In the genomic region with DNA sequence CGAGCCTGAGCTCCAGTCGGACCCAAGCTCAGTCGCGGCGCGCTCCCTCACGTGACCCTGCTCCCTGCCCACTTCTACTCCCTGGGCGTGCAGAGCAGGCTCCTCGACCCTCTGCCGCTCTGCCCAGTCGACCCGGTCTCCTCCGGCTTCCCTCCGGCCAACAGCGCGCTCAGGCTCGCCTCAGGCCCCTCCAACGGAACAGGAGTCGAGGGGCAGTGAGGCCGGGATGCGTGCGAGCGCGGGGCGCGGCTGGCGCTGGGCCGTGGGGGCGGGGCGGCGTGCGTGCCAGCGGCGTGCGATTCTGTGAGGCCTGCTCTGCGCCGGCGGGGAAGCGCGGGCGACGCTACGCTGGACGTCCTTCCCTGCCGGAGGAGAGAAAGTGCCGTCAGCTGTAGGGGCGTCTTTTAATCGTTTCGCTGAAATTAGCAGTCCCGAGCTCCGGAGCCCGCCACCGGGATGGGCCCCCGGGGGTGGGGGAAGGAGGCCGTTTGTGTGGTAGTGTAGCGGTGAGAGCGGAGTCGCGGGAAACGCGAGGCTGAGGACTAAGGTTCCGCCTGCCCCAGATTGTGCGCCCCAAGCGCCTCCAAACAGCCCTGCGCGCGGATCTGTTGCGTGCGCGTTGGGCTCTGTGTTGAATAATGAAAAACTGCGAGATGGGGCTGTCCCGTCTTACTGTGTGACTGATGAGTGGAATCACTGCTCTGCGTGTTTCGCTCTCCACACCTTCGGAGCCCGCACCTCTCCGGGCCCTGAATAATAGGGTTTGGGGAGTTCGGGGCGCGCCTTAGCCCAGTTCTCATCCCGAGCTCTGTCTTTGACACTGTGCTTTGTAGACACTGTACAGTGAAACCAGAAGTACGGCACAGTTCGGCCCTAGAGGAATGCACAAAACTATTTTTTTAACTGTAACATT, we compare ENCODE assay signal across 1 cellular context.
TF ChIP-seq lines count a peak whose summit lies in the region.

A gene with protein sequence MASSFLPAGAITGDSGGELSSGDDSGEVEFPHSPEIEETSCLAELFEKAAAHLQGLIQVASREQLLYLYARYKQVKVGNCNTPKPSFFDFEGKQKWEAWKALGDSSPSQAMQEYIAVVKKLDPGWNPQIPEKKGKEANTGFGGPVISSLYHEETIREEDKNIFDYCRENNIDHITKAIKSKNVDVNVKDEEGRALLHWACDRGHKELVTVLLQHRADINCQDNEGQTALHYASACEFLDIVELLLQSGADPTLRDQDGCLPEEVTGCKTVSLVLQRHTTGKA (minus strand): TSS at position 217 of the 913 bp plus-strand sequence. CDS start 311 bp downstream, outside the sequence.

TF ChIP-seq in HepG2, 621 proteins besides CTCF, POLR2A, EP300 and RAD21 (continued from another document and continues in another):
- TF ChIP-seq HMGXB4 (CRISPR knock-in tag; IDR thresholded peaks at IDR 0.05; ENCODE audit: borderline replicate concordance in 1 of 2, low read depth in 1 of 2) (peak; percentile 72 to 97), POLR2AphosphoS2 (IDR thresholded peaks at IDR 0.05; ENCODE audit: low read depth, low read length) (no peak), LBX2 (CRISPR knock-in tag; IDR thresholded peaks at IDR 0.05; ENCODE audit: borderline replicate concordance) (peak; percentile 97; the same call in 1 of the 2 replicates), CEBPZ (IDR thresholded peaks at IDR 0.05; ENCODE audit: low read length) (no peak), ASH2L (IDR thresholded peaks at IDR 0.05; ENCODE audit: insufficient read length, low read depth, low read length) (peak; percentile 97), AHDC1 (CRISPR knock-in tag; IDR thresholded peaks at IDR 0.05; ENCODE audit: borderline replicate concordance) (0 out of 2 replicates have a peak, but pooled peaks have one; percentile 41), ZNF780A (CRISPR knock-in tag; IDR thresholded peaks at IDR 0.05) (peak; percentile 94; the same call in 1 of the 2 replicates), ZNF326 (CRISPR knock-in tag; IDR thresholded peaks at IDR 0.05; ENCODE audit: borderline replicate concordance) (no peak), CEBPB (IDR thresholded peaks at IDR 0.05; ENCODE audit: borderline replicate concordance, low read depth, low read length) (no peak), MIER3 (CRISPR knock-in tag; IDR thresholded peaks at IDR 0.05; ENCODE audit: borderline replicate concordance) (0 out of 2 replicates have a peak, but pooled peaks have one; percentile 11), ZBTB7A (CRISPR knock-in tag; IDR thresholded peaks at IDR 0.05) (0 out of 2 replicates have a peak, but pooled peaks have one; percentile 44), ZNF431 (CRISPR knock-in tag; IDR thresholded peaks at IDR 0.05; ENCODE audit: borderline replicate concordance, low read depth) (peak; percentile 89), FOXO4 (CRISPR knock-in tag; conservative IDR thresholded peaks at IDR 0.05) (no peak), ZBTB8A (CRISPR knock-in tag; IDR thresholded peaks at IDR 0.05; ENCODE audit: borderline replicate concordance, low read depth) (peak; percentile 51; the same call in 1 of the 2 replicates), SAFB2 (CRISPR knock-in tag; IDR thresholded peaks at IDR 0.05; ENCODE audit: borderline replicate concordance, low read depth) (peak; percentile 85; the same call in 1 of the 2 replicates), KLF16 (CRISPR knock-in tag; IDR thresholded peaks at IDR 0.05) (peak; percentile 29 to 92; a peak in 3 of 4 replicates), ATF1 (CRISPR knock-in tag; IDR thresholded peaks at IDR 0.05) (no peak)
- TF ChIP-seq, protein P1, sequence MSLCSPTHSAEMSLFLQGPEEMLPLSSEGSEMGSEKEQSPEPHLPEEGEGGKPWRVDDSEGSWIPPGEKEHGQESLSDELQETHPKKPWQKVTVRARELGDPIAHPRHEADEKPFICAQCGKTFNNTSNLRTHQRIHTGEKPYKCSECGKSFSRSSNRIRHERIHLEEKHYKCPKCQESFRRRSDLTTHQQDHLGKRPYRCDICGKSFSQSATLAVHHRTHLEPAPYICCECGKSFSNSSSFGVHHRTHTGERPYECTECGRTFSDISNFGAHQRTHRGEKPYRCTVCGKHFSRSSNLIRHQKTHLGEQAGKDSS (CRISPR knock-in tag; IDR thresholded peaks at IDR 0.05; ENCODE audit: borderline replicate concordance, low read depth) = peak; percentile 74
- TF ChIP-seq, protein P2, sequence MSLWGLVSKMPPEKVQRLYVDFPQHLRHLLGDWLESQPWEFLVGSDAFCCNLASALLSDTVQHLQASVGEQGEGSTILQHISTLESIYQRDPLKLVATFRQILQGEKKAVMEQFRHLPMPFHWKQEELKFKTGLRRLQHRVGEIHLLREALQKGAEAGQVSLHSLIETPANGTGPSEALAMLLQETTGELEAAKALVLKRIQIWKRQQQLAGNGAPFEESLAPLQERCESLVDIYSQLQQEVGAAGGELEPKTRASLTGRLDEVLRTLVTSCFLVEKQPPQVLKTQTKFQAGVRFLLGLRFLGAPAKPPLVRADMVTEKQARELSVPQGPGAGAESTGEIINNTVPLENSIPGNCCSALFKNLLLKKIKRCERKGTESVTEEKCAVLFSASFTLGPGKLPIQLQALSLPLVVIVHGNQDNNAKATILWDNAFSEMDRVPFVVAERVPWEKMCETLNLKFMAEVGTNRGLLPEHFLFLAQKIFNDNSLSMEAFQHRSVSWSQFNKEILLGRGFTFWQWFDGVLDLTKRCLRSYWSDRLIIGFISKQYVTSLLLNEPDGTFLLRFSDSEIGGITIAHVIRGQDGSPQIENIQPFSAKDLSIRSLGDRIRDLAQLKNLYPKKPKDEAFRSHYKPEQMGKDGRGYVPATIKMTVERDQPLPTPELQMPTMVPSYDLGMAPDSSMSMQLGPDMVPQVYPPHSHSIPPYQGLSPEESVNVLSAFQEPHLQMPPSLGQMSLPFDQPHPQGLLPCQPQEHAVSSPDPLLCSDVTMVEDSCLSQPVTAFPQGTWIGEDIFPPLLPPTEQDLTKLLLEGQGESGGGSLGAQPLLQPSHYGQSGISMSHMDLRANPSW (CRISPR knock-in tag; IDR thresholded peaks at IDR 0.05; ENCODE audit: borderline replicate concordance) = no peak
- TF ChIP-seq, protein P3, sequence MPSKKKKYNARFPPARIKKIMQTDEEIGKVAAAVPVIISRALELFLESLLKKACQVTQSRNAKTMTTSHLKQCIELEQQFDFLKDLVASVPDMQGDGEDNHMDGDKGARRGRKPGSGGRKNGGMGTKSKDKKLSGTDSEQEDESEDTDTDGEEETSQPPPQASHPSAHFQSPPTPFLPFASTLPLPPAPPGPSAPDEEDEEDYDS (CRISPR knock-in tag; IDR thresholded peaks at IDR 0.05) = peak; percentile 59; the same call in 1 of the 2 replicates
- TF ChIP-seq, protein P4, sequence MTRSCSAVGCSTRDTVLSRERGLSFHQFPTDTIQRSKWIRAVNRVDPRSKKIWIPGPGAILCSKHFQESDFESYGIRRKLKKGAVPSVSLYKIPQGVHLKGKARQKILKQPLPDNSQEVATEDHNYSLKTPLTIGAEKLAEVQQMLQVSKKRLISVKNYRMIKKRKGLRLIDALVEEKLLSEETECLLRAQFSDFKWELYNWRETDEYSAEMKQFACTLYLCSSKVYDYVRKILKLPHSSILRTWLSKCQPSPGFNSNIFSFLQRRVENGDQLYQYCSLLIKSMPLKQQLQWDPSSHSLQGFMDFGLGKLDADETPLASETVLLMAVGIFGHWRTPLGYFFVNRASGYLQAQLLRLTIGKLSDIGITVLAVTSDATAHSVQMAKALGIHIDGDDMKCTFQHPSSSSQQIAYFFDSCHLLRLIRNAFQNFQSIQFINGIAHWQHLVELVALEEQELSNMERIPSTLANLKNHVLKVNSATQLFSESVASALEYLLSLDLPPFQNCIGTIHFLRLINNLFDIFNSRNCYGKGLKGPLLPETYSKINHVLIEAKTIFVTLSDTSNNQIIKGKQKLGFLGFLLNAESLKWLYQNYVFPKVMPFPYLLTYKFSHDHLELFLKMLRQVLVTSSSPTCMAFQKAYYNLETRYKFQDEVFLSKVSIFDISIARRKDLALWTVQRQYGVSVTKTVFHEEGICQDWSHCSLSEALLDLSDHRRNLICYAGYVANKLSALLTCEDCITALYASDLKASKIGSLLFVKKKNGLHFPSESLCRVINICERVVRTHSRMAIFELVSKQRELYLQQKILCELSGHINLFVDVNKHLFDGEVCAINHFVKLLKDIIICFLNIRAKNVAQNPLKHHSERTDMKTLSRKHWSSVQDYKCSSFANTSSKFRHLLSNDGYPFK (CRISPR knock-in tag; IDR thresholded peaks at IDR 0.05; ENCODE audit: borderline replicate concordance) = no peak
